In the genomic region with DNA sequence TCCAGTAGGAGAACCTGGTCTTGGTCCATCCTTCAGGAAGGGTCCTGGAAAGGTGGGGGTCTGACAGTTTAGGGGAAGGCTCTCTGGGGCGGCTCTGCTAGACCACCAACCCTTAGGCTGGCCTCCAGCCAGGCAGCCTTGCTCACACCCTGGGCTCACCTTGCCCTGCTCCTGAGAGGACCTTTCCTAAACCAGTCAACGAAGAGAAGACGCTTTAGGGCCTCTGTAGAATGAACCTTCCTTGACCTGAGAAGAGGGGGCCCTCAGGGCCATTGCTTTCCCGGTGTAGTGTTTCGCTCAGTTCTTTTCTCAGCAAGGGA, we compare ENCODE assay signal across 8 cellular contexts. TPM values are rescaled to one million over a fixed set of nuclear protein-coding genes. Genes with fewer than 3 reads are reported as not detected.
A peak's percentile ranks its signal among the peaks of the same experiment; 100 is the strongest.
DNase-seq lines count a peak whose midpoint lies in the region; TF ChIP-seq lines count a peak whose summit lies in the region.

No MANE protein-coding gene starts in this region.

- no peak for TF ChIP-seq CTCF in GM12875 (IDR thresholded peaks at IDR 0.05; ENCODE audit: borderline replicate concordance, insufficient read depth, low read depth, low read length)
- TF ChIP-seq CTCF in esophagus squamous epithelium (IDR thresholded peaks at IDR 0.05): no peak
- no peak for TF ChIP-seq CTCF in sigmoid colon (IDR thresholded peaks at IDR 0.05)

- H3K9me3 ChIP-seq in SJSA1 (replicated peaks) (no peaks in the 10 kb centered on the region), esophagus squamous epithelium (no peaks in the 10 kb centered on the region), sigmoid colon (no peaks in the 10 kb centered on the region)

- DNase-seq in SJSA1 (ENCODE audit: low read depth in 1 of 2, low spot score in 2 of 2) (no peak), esophagus squamous epithelium (lab: John Stamatoyannopoulos, UW) (no peak), sigmoid colon (no peak), NCI-H345 (lab: John Stamatoyannopoulos, UW) (no peak), AG20443 (ENCODE audit: low spot score) (no peak), dermis blood vessel endothelial cell (no peak), activated gamma-delta T cell (lab: John Stamatoyannopoulos, UW) (no peak)

- TF ChIP-seq EP300 in sigmoid colon (IDR thresholded peaks at IDR 0.05): no peak

- TF ChIP-seq POLR2A in esophagus squamous epithelium (IDR thresholded peaks at IDR 0.05) (no peak), sigmoid colon (IDR thresholded peaks at IDR 0.05) (no peak)

- H3K36me3 ChIP-seq in SJSA1: peaks cover 59% of the 10 kb centered on the region
- peaks cover 9 to 30% (median 23%) of the 10 kb centered on the region in 3 donors for H3K36me3 ChIP-seq in esophagus squamous epithelium
- H3K36me3 ChIP-seq in sigmoid colon: peaks cover 7 to 36% (median 24%) of the 10 kb centered on the region in 4 donors

- WGBS in esophagus squamous epithelium, 2 donors: 36 to 53% methylated on average over 3 to 5 of the region's 5 CpGs
- 77 to 83% methylated on average over 5 of the region's 5 CpGs for WGBS in sigmoid colon, 2 donors

- H3K27ac ChIP-seq in SJSA1: peak overlapping the region; percentile 76
- peak overlapping the region; percentile 92 to 98 (median 97) for H3K27ac ChIP-seq in esophagus squamous epithelium
- peak overlapping the region; percentile 96 to 99 (median 98) for H3K27ac ChIP-seq in sigmoid colon

- H3K4me1 ChIP-seq in SJSA1 (replicated peaks) (peaks cover 37% of the 10 kb centered on the region), esophagus squamous epithelium (peaks cover 41 to 78% (median 47%) of the 10 kb centered on the region in 3 donors), sigmoid colon (peaks cover 0 to 50% (median 44%) of the 10 kb centered on the region in 4 donors)

- H3K4me3 ChIP-seq in GM12875 (ENCODE audit: low read depth, low read length) (peak overlapping the region; percentile 55), SJSA1 (peak overlapping the region; percentile 56), esophagus squamous epithelium (peak overlapping the region; percentile 49 to 78 (median 64)), sigmoid colon (peak overlapping the region; percentile 44 to 79 (median 70))

- intact Hi-C loops in esophagus squamous epithelium (cut with DNase I): no loop called here
- intact Hi-C loops in sigmoid colon (cut with DNase I): loop anchor here (2.0 kb wide), 1 partner anchor 14 kb away; no protein-coding TSS in a partner anchor

- no peaks in the 10 kb centered on the region for H3K27me3 ChIP-seq in SJSA1 (replicated peaks)
- H3K27me3 ChIP-seq in esophagus squamous epithelium: no peaks in the 10 kb centered on the region
- no peaks in the 10 kb centered on the region for H3K27me3 ChIP-seq in sigmoid colon

RNA-seq across cellular contexts. Expression of gene CDC25B, which starts 1.1 kb away (rescaled TPM):
- total RNA-seq in SJSA1 (2014; rRNA removed; shearing (Covaris generic)): 74.6 and 76.0 TPM in 2 replicates
- total RNA-seq in esophagus squamous epithelium (10 to 100 TPM; 15.6 to 26.2 (median 18.1) TPM), sigmoid colon (10 to 100 TPM; 18.9 to 59.8 (median 26.9) TPM), dermis blood vessel endothelial cell (28.8 and 91.1 TPM in 2 replicates)
- 10 to 100 TPM; 12.5 to 65.8 (median 13.8) TPM for polyA plus RNA-seq in sigmoid colon

RNA-seq across cellular contexts. Expression of gene CENPB, which starts 10.6 kb away (rescaled TPM):
- total RNA-seq in SJSA1 (2014; rRNA removed; shearing (Covaris generic)): 144 and 158 TPM in 2 replicates
- total RNA-seq in esophagus squamous epithelium (10 to 100 TPM; 38.8 to 81.4 (median 67.1) TPM), sigmoid colon (10 to 100 TPM; 73.4 to 99.9 (median 84.3) TPM), dermis blood vessel endothelial cell (115 and 124 TPM in 2 replicates)
- 10 to 100 TPM; 52.7 to 71.4 (median 58.9) TPM for polyA plus RNA-seq in sigmoid colon

RNA-seq across cellular contexts. Expression of gene SPEF1, which starts 15.9 kb away (rescaled TPM):
- not detected in 2 replicates for total RNA-seq in SJSA1 (2014; rRNA removed; shearing (Covaris generic))
- total RNA-seq in esophagus squamous epithelium (under 1 TPM in 1 of 4 donors, not detected in 3; 0.19 TPM), sigmoid colon (under 1 TPM in 1 of 4 donors, not detected in 3; 0.81 TPM), dermis blood vessel endothelial cell (0.05 TPM in 1 of 2 replicates, not detected in the other)
- polyA plus RNA-seq in sigmoid colon: under 1 TPM in 1 of 3 donors, not detected in 2; 0.12 TPM

RNA-seq across cellular contexts. Expression of gene AP5S1, which starts 23.2 kb away (rescaled TPM):
- total RNA-seq in SJSA1 (2014; rRNA removed; shearing (Covaris generic)): 17.2 and 17.7 TPM in 2 replicates
- total RNA-seq in esophagus squamous epithelium (10 to 100 TPM in 2 of 4 donors, 1 to 10 TPM in 2; 5.8 to 12.8 (median 10.4) TPM), sigmoid colon (10 to 100 TPM in 1 of 4 donors, 1 to 10 TPM in 3; 5.4 to 11.8 (median 7.3) TPM), dermis blood vessel endothelial cell (22.3 and 31.6 TPM in 2 replicates)
- polyA plus RNA-seq in sigmoid colon: 10 to 100 TPM; 10.8 to 14.5 (median 14.1) TPM

RNA-seq across cellular contexts. Expression of gene ADISSP, which starts 29.6 kb away (rescaled TPM):
- total RNA-seq in SJSA1 (2014; rRNA removed; shearing (Covaris generic)): 31.9 and 40.0 TPM in 2 replicates
- total RNA-seq in esophagus squamous epithelium (10 to 100 TPM; 13.5 to 24.7 (median 19.8) TPM), sigmoid colon (100 to 1,000 TPM in 1 of 4 donors, 10 to 100 TPM in 3; 53.2 to 116 (median 69.6) TPM), dermis blood vessel endothelial cell (12.1 and 34.7 TPM in 2 replicates)
- 10 to 100 TPM; 15.7 to 38.1 (median 18.0) TPM for polyA plus RNA-seq in sigmoid colon
